ENCODE assay signal across 9 cellular contexts in genomic region chr7:157613575-157614322, GRCh38.
A peak's percentile ranks its signal among the peaks of the same experiment; 100 is the strongest.
DNase-seq lines count a peak whose midpoint lies in the region; ATAC-seq and TF ChIP-seq lines count a peak whose summit lies in the region.
"Had no signal": no experiment of that assay in that cellular context is flagged by ENCODE, and none has a peak within 500 bp of the region (broad histone marks: within the 10 kb centered on the region; RNA-seq: fewer than 3 reads in every experiment).

No MANE protein-coding gene starts in this region.

- no peak overlapping the region for H3K9ac ChIP-seq in HUES6 (ENCODE audit: low read length)
- H3K9ac ChIP-seq: KMS-11 had no signal

- H3K27me3 ChIP-seq in BJ (ENCODE audit: control insufficient read depth, insufficient read depth, low read length), result no peaks in the 10 kb centered on the region
- peaks cover 81% of the 10 kb centered on the region for H3K27me3 ChIP-seq in HUES6 (ENCODE audit: control insufficient read depth, insufficient read depth, low read length)
- no peaks in the 10 kb centered on the region for H3K27me3 ChIP-seq in esophagus (ENCODE audit: control insufficient read depth in 1 of 2, insufficient read depth in 2 of 2, low read length in 2 of 2)
- no peaks in the 10 kb centered on the region for H3K27me3 ChIP-seq in ovary

- H3K4me3 ChIP-seq in BJ (ENCODE audit: low read depth, low read length) (peak overlapping the region; percentile 27; the same call in 1 of the 2 replicates), HUES6 (ENCODE audit: low read depth, low read length) (peak overlapping the region; percentile 11; the same call in 1 of the 2 replicates), esophagus (ENCODE audit: low read depth in 1 of 2, low read length in 2 of 2) (peak overlapping the region; percentile 28 to 45), ovary (peak overlapping the region; percentile 21)

- no peak overlapping the region for H3K27ac ChIP-seq in HUES6 (ENCODE audit: low read depth, low read length)
- no peak overlapping the region for H3K27ac ChIP-seq in esophagus (ENCODE audit: low read depth in 2 of 2, low read length in 1 of 2)
- peak overlapping the region; percentile 54 to 77 for H3K27ac ChIP-seq in ovary
- H3K27ac ChIP-seq: KMS-11 had no signal

- H3K9me3 ChIP-seq in HUES6 (ENCODE audit: control insufficient read depth, insufficient read depth, low read depth, low read length), result no peaks in the 10 kb centered on the region
- H3K9me3 ChIP-seq in esophagus (ENCODE audit: control insufficient read depth in 2 of 2, insufficient read depth in 1 of 2, low read depth in 1 of 2, low read length in 1 of 2), result no peaks in the 10 kb centered on the region
- H3K9me3 ChIP-seq in ovary, result no peaks in the 10 kb centered on the region

- no peak for ATAC-seq in HG03439 (IDR thresholded peaks at IDR 0.05; ENCODE audit: unreplicated experiment)

- intact Hi-C loops in ovary (cut with DNase I), result no loop called here

- no peak for TF ChIP-seq EP300 in ovary (IDR thresholded peaks at IDR 0.05)

- CTCF ChIA-PET in BJ (lab: Yijun Ruan, JAX), result interaction anchor here (0.6 to 1.3 kb wide), 2 partner anchors 12 to 231 kb away, joined by 4 read pairs; no protein-coding TSS in a partner anchor

- TF ChIP-seq POLR2A in ovary (IDR thresholded peaks at IDR 0.05), result no peak

- TF ChIP-seq CTCF in BJ (IDR thresholded peaks at IDR 0.05; ENCODE audit: insufficient read depth, low read depth, low read length) (no peak), ovary (IDR thresholded peaks at IDR 0.05) (no peak)

- no peaks in the 10 kb centered on the region for H3K36me3 ChIP-seq in BJ (ENCODE audit: control insufficient read depth, insufficient read depth, low read length)
- H3K36me3 ChIP-seq in HUES6 (ENCODE audit: control insufficient read depth, insufficient read depth, low read length), result no peaks in the 10 kb centered on the region
- H3K36me3 ChIP-seq in esophagus (ENCODE audit: control insufficient read depth in 2 of 2, insufficient read depth in 2 of 2, low read length in 1 of 2), result no peaks in the 10 kb centered on the region
- no peaks in the 10 kb centered on the region for H3K36me3 ChIP-seq in ovary

- POLR2A ChIA-PET in BJ (lab: Charles Lee), result no interaction called here

- DNase-seq in BJ (ENCODE audit: low read depth), result no peak
- DNase-seq in ovary, result peak in 3 of 5 donors; percentile 24 to 49 (median 32)
- no peak for DNase-seq in CD1c-positive myeloid dendritic cell (ENCODE audit: extremely low spot score)
- DNase-seq in pons (ENCODE audit: low spot score), result no peak
- DNase-seq in kidney tubule cell (ENCODE audit: low spot score), result no peak

- H3K4me1 ChIP-seq in HUES6 (ENCODE audit: control insufficient read depth, insufficient read depth, low read length) (no peaks in the 10 kb centered on the region), esophagus (ENCODE audit: control insufficient read depth in 2 of 2, insufficient read depth in 2 of 2, low read length in 1 of 2) (peaks cover 5 to 6% of the 10 kb centered on the region in 2 donors), ovary (ENCODE audit: insufficient read depth) (peaks cover 19% of the 10 kb centered on the region)

- 37% methylated on average over 46 to 51 of the region's 51 CpGs for WGBS in esophagus, 2 donors
- WGBS in ovary, 3 donors, result 21 to 50% (median 23%) methylated on average over 51 of the region's 51 CpGs

Comparison
In these comparisons a context has a peak if more than half of its experiments do, and no peak if none do; other contexts are left out.
1. DNase-seq: peak in ovary (3 of 5); none in BJ (single experiment), CD1c-positive myeloid dendritic cell (single experiment), pons (single experiment) and kidney tubule cell (single experiment).
2. H3K27ac ChIP-seq: peak in ovary (2 of 2); none in HUES6 (single experiment) and esophagus (0 of 2).
3. Peak in every context shown above with its lines, with median percentiles within 50 percentile points of each other: H3K4me3 ChIP-seq.